13 cellular contexts compared by ENCODE assay signal in genomic region chr3:138939563-138940241, GRCh38. TPM values are rescaled to one million over a fixed set of nuclear protein-coding genes. Genes with fewer than 3 reads are reported as not detected.
DNase-seq lines count a peak whose midpoint lies in the region; ATAC-seq and TF ChIP-seq lines count a peak whose summit lies in the region.
"Had no signal": no experiment of that assay in that cellular context is flagged by ENCODE, and none has a peak within 500 bp of the region (broad histone marks: within the 10 kb centered on the region; RNA-seq: fewer than 3 reads in every experiment).

No MANE protein-coding gene starts in this region.

- H3K4me1 Mint-ChIP-seq in glutamatergic neuron (ENCODE audit: low read depth, unreplicated experiment), result peaks cover 2% of the 10 kb centered on the region

- H3K9me3 ChIP-seq in HUES64 (ENCODE audit: insufficient read depth, low read depth, low read length) (no peaks in the 10 kb centered on the region), ovary (no peaks in the 10 kb centered on the region), Peyer's patch (no peaks in the 10 kb centered on the region)
- H3K9me3 ChIP-seq: body of pancreas had no signal

- no peaks in the 10 kb centered on the region for H3K36me3 Mint-ChIP-seq in glutamatergic neuron (ENCODE audit: unreplicated experiment)

- TF ChIP-seq CTCF in GM06990 (IDR thresholded peaks at IDR 0.05; ENCODE audit: insufficient read depth, low read length, poor library complexity, severe bottlenecking) (peak; percentile 13), glutamatergic neuron (IDR thresholded peaks at IDR 0.05; ENCODE audit: partially characterized antibody, unreplicated experiment) (no peak), ovary (IDR thresholded peaks at IDR 0.05) (no peak), Peyer's patch (IDR thresholded peaks at IDR 0.05) (no peak)

- 3% methylated on average over 52 of the region's 52 CpGs for WGBS in HUES64
- WGBS in ovary, 3 donors, result 8 to 16% (median 13%) methylated on average over 52 of the region's 52 CpGs

- no peak for TF ChIP-seq POLR2A in ovary (IDR thresholded peaks at IDR 0.05)
- TF ChIP-seq POLR2A in Peyer's patch (IDR thresholded peaks at IDR 0.05), result no peak

- no peak for TF ChIP-seq EP300 in ovary (IDR thresholded peaks at IDR 0.05)

- H3K4me3 ChIP-seq in GM06990 (replicated peaks; ENCODE audit: low read depth, low read length) (no peak overlapping the region), HUES64 (ENCODE audit: low read length) (peak overlapping the region; percentile 33), ovary (no peak overlapping the region), Peyer's patch (no peak overlapping the region)
- H3K4me3 ChIP-seq: body of pancreas had no signal

- H3K27ac ChIP-seq in HUES64 (ENCODE audit: low read depth, low read length) (no peak overlapping the region), ovary (peak overlapping the region; percentile 68 to 100), Peyer's patch (no peak overlapping the region)
- H3K27ac ChIP-seq: body of pancreas had no signal

- H3K9ac ChIP-seq in HUES64 (ENCODE audit: low read depth, low read length), result no peak overlapping the region

- no peak for ATAC-seq in HG02763 (IDR thresholded peaks at IDR 0.05; ENCODE audit: unreplicated experiment)
- ATAC-seq: body of pancreas, right cardiac atrium had no signal

- H3K4me1 ChIP-seq in HUES64 (ENCODE audit: insufficient read depth, low read length) (peaks cover 25% of the 10 kb centered on the region), ovary (ENCODE audit: insufficient read depth) (peaks cover 18% of the 10 kb centered on the region), Peyer's patch (peaks cover 3 to 46% (median 12%) of the 10 kb centered on the region in 4 donors)

- H3K27ac Mint-ChIP-seq in glutamatergic neuron (ENCODE audit: unreplicated experiment), result no peak overlapping the region

- intact Hi-C loops in ovary (cut with DNase I), result loop anchor here (2.0 to 10.0 kb wide), 7 partner anchors 43 to 388 kb away; no protein-coding TSS in a partner anchor

- H3K9me3 Mint-ChIP-seq in glutamatergic neuron (ENCODE audit: unreplicated experiment), result peaks cover 10% of the 10 kb centered on the region

- peaks cover 6% of the 10 kb centered on the region for H3K27me3 ChIP-seq in GM06990 (replicated peaks; ENCODE audit: control insufficient read depth, insufficient read depth, low read length)
- peaks cover 100% of the 10 kb centered on the region for H3K27me3 ChIP-seq in HUES64 (ENCODE audit: insufficient read depth, low read length)
- no peaks in the 10 kb centered on the region for H3K27me3 ChIP-seq in ovary
- H3K27me3 ChIP-seq in Peyer's patch, result peaks cover 0 to 70% of the 10 kb centered on the region in 2 donors

- H3K27me3 Mint-ChIP-seq in glutamatergic neuron (ENCODE audit: unreplicated experiment), result peaks cover 31% of the 10 kb centered on the region

- H3K36me3 ChIP-seq in GM06990 (ENCODE audit: control insufficient read depth, insufficient read depth, low read length) (no peaks in the 10 kb centered on the region), HUES64 (ENCODE audit: insufficient read depth, low read length) (no peaks in the 10 kb centered on the region), ovary (no peaks in the 10 kb centered on the region), Peyer's patch (no peaks in the 10 kb centered on the region)

- DNase-seq in GM06990 (ENCODE audit: extremely low read depth, insufficient read length), result no peak
- no peak for DNase-seq in glutamatergic neuron
- peak; percentile 54 to 75 (median 66) for DNase-seq in ovary
- no peak for DNase-seq in Peyer's patch
- DNase-seq in NCI-H446 (lab: John Stamatoyannopoulos, UW), result no peak
- DNase-seq: body of pancreas; CD4-positive, alpha-beta memory T cell; GF-D8; hypothalamus; MV-4-11; right cardiac atrium had no signal

- peak overlapping the region; percentile 57 for H3K4me3 Mint-ChIP-seq in glutamatergic neuron (ENCODE audit: unreplicated experiment)

RNA-seq across cellular contexts. Expression of gene FOXL2, which starts 7.2 kb away (rescaled TPM):
- 0.55 TPM for polyA plus RNA-seq in HUES64 (2013, experiment 1 of 2)
- polyA plus RNA-seq in HUES64 (2013, experiment 2 of 2), result 0.89 TPM
- not detected for total RNA-seq in glutamatergic neuron (ENCODE audit: unreplicated experiment)
- 100 to 1,000 TPM in 4 of 7 donors, 10 to 100 TPM in 3; 35.4 to 184 (median 102) TPM for total RNA-seq in ovary
- polyA plus RNA-seq in ovary, result 10 to 100 TPM; 22.7 to 61.2 TPM
- total RNA-seq in Peyer's patch, result not detected
- total RNA-seq: CD4-positive, alpha-beta memory T cell; right cardiac atrium had no signal
- polyA plus RNA-seq: CD4-positive, alpha-beta memory T cell; right cardiac atrium had no signal

RNA-seq across cellular contexts. Expression of gene FOXL2NB, which starts 7.3 kb away (rescaled TPM):
- polyA plus RNA-seq in HUES64 (2013, experiment 1 of 2), result 0.70 TPM
- 0.70 TPM for polyA plus RNA-seq in HUES64 (2013, experiment 2 of 2)
- total RNA-seq in glutamatergic neuron (ENCODE audit: unreplicated experiment), result 0.15 TPM
- 100 to 1,000 TPM in 2 of 7 donors, 10 to 100 TPM in 5; 35.8 to 137 (median 77.9) TPM for total RNA-seq in ovary
- 10 to 100 TPM; 36.7 to 39.3 TPM for polyA plus RNA-seq in ovary
- not detected for total RNA-seq in Peyer's patch
- total RNA-seq: CD4-positive, alpha-beta memory T cell; right cardiac atrium had no signal
- polyA plus RNA-seq: right cardiac atrium had no signal

Comparison
In these comparisons a context has a peak if more than half of its experiments do, and no peak if none do; other contexts are left out.
1. DNase-seq: peak in ovary (5 of 5); none in GM06990 (single experiment), glutamatergic neuron (single experiment), Peyer's patch (0 of 3) and NCI-H446 (0 of 2).
2. H3K27ac ChIP-seq: peak in ovary (2 of 2); none in HUES64 (single experiment) and Peyer's patch (0 of 4).
3. RNA of gene FOXL2, which starts 7.2 kb away (total RNA-seq): 35.4 to 184 TPM in ovary; not detected in glutamatergic neuron (single experiment) and not detected in Peyer's patch; every median in the first group is over 10 times any median in the second.
4. RNA of gene FOXL2NB, which starts 7.3 kb away (total RNA-seq): 35.8 to 137 TPM in ovary; 0.15 TPM in glutamatergic neuron (single experiment) and not detected in Peyer's patch; every median in the first group is over 10 times any median in the second.